Comparison of ENCODE assay signal across 13 cellular contexts in genomic region chr4:3059090-3059428, GRCh38. TPM values are rescaled to one million over a fixed set of nuclear protein-coding genes. Genes with fewer than 3 reads are reported as not detected.
DNase-seq lines count a peak whose midpoint lies in the region; ATAC-seq and TF ChIP-seq lines count a peak whose summit lies in the region.
"Had no signal": no experiment of that assay in that cellular context is flagged by ENCODE, and none has a peak within 500 bp of the region (broad histone marks: within the 10 kb centered on the region; RNA-seq: fewer than 3 reads in every experiment).

No MANE protein-coding gene starts in this region.

- H3K4me3 Mint-ChIP-seq in HFFc6 = no peak overlapping the region
- H3K4me3 Mint-ChIP-seq in activated naive CD4-positive, alpha-beta T cell treated with anti-CD3 and anti-CD28 coated beads, Interleukin-2, amount 10 ng/mL, durations not matched to agents 7 days and 5 days = no peak overlapping the region
- H3K4me3 Mint-ChIP-seq: WTC11 had no signal

- H3K27me3 Mint-ChIP-seq in HFFc6 (ENCODE audit: insufficient read depth) = peaks cover 24% of the 10 kb centered on the region
- peaks cover 18% of the 10 kb centered on the region for H3K27me3 Mint-ChIP-seq in activated naive CD4-positive, alpha-beta T cell treated with anti-CD3 and anti-CD28 coated beads, Interleukin-2, amount 10 ng/mL, durations not matched to agents 7 days and 5 days

- peaks cover 18% of the 10 kb centered on the region for H3K36me3 Mint-ChIP-seq in HFFc6 (ENCODE audit: low read depth)
- H3K36me3 Mint-ChIP-seq in activated naive CD4-positive, alpha-beta T cell treated with anti-CD3 and anti-CD28 coated beads, Interleukin-2, amount 10 ng/mL, durations not matched to agents 7 days and 5 days = peaks cover 8% of the 10 kb centered on the region

- TF ChIP-seq CTCF in HFFc6 (IDR thresholded peaks at IDR 0.05) = no peak

- DNase-seq in CD1c-positive myeloid dendritic cell (ENCODE audit: extremely low spot score) = peak; percentile 76
- peak; percentile 39 for DNase-seq in RPMI8226
- no peak for DNase-seq in HFFc6
- no peak for DNase-seq in cerebellar nuclear complex (lab: John Stamatoyannopoulos, UW)
- no peak for DNase-seq in NCI-H187 treated with DMSO at 0.1 percent for 48 hours (lab: John Stamatoyannopoulos, UW)
- DNase-seq in activated naive CD4-positive, alpha-beta T cell treated with anti-CD3 and anti-CD28 coated beads, Interleukin-2, amount 10 ng/mL, durations not matched to agents 7 days and 5 days = no peak
- DNase-seq: DND-41; esophagus squamous epithelium; NCI-H1436 treated with DMSO at 0.1 percent for 48 hours; stimulated activated CD4-positive, alpha-beta T cell treated with anti-CD3 and anti-CD28 coated beads, Interleukin-2, amount 100 ng/mL, for 48 hours had no signal

- no peak overlapping the region for H3K27ac Mint-ChIP-seq in HFFc6
- no peak overlapping the region for H3K27ac Mint-ChIP-seq in activated naive CD4-positive, alpha-beta T cell treated with anti-CD3 and anti-CD28 coated beads, Interleukin-2, amount 10 ng/mL, durations not matched to agents 7 days and 5 days
- H3K27ac Mint-ChIP-seq: WTC11 had no signal

- peak; percentile 85 for ATAC-seq in GM19438 (IDR thresholded peaks at IDR 0.05; ENCODE audit: low read depth, unreplicated experiment)
- ATAC-seq in HG03108 (IDR thresholded peaks at IDR 0.05; ENCODE audit: unreplicated experiment) = peak; percentile 72
- ATAC-seq: WTC11 had no signal

- CTCF ChIA-PET in activated naive CD4-positive, alpha-beta T cell treated with anti-CD3 and anti-CD28 coated beads, Interleukin-2, amount 10 ng/mL, durations not matched to agents 7 days and 5 days (lab: Charles Lee) = no interaction called here

- H3K4me1 Mint-ChIP-seq in HFFc6 (ENCODE audit: low read depth) = peaks cover 9% of the 10 kb centered on the region
- no peaks in the 10 kb centered on the region for H3K4me1 Mint-ChIP-seq in activated naive CD4-positive, alpha-beta T cell treated with anti-CD3 and anti-CD28 coated beads, Interleukin-2, amount 10 ng/mL, durations not matched to agents 7 days and 5 days
- H3K4me1 Mint-ChIP-seq: WTC11 had no signal

- peaks cover 25% of the 10 kb centered on the region for H3K9me3 Mint-ChIP-seq in HFFc6
- H3K9me3 Mint-ChIP-seq in activated naive CD4-positive, alpha-beta T cell treated with anti-CD3 and anti-CD28 coated beads, Interleukin-2, amount 10 ng/mL, durations not matched to agents 7 days and 5 days = peaks cover 19% of the 10 kb centered on the region

RNA-seq across cellular contexts. Expression of gene HTT-AS, which starts 15.3 kb away (rescaled TPM):
- total RNA-seq in HFFc6 (2021; fragmentation: NEBNext Ultra II Directional; extraction: Animal tissue kit (Norgen Biotek cat#: 25700)) = not detected
- total RNA-seq: esophagus squamous epithelium, WTC11 had no signal

RNA-seq across cellular contexts. Expression of gene HTT, which starts 15.4 kb away (rescaled TPM):
- 10 to 100 TPM; 38.1 to 52.0 (median 47.8) TPM for total RNA-seq in HFFc6 (2021; fragmentation: NEBNext Ultra II Directional; extraction: Animal tissue kit (Norgen Biotek cat#: 25700))

Comparison
In these comparisons a context has a peak if more than half of its experiments do, and no peak if none do; other contexts are left out.
1. DNase-seq: peak in CD1c-positive myeloid dendritic cell (single experiment) and RPMI8226 (single experiment); none in HFFc6 (single experiment), cerebellar nuclear complex (0 of 2), NCI-H187 treated with DMSO at 0.1 percent for 48 hours (single experiment) and activated naive CD4-positive, alpha-beta T cell treated with anti-CD3 and anti-CD28 coated beads, Interleukin-2, amount 10 ng/mL, durations not matched to agents 7 days and 5 days (single experiment).